ENCODE assay signal across 34 cellular contexts in the genomic region with DNA sequence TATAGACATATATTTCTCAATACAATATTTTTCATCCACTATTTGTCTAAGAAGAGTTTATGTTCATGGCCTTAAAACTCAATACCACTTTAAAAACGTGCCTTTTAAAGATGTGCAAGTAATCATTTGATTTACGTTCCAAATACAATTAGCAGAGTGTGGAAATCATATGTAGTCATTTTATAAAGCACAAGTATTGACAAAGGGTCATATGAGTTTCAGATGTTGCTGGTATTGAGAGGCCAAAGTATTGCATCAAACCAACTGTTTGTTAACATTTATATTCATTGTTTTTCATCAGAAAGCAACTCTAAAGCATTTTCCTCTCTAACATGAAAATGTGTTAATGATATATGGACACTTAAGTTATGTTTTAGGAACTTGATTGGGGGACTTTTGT. TPM values are rescaled to one million over a fixed set of nuclear protein-coding genes. Genes with fewer than 3 reads are reported as not detected.
"Had no signal": no experiment of that assay in that cellular context is flagged by ENCODE, and none has a peak within 500 bp of the region (broad histone marks: within the 10 kb centered on the region; RNA-seq: fewer than 3 reads in every experiment).

No MANE protein-coding gene starts in this region.

- H3K4me3 ChIP-seq: adrenal gland, body of pancreas, breast epithelium had no signal

- DNase-seq: activated B cell treated with CpG ODN at 0.5 μM for 24 hours; activated CD4-positive, alpha-beta memory T cell treated with anti-CD3 and anti-CD28 coated beads for 36 hours; activated CD4-positive, alpha-beta T cell treated with anti-CD3 and anti-CD28 coated beads for 4 hours; activated CD4-positive, alpha-beta T cell treated with anti-CD3 and anti-CD28 coated beads, Interleukin-2, amount 10 ng/mL, durations not matched to agents 24 days and 14 days; activated CD4-positive, alpha-beta T cell treated with anti-CD3 and anti-CD28 coated beads, Interleukin-2, amount 50 U/mL, for 1 hour; activated CD4-positive, alpha-beta T cell treated with anti-CD3 and anti-CD28 coated beads, Interleukin-2, amount 50 U/mL, for 4 hours; activated CD4-positive, CD25-positive, alpha-beta regulatory T cell treated with anti-CD3 and anti-CD28 coated beads, Interleukin-2, amount 50 U/mL, for 72 hours; activated CD8-positive, alpha-beta memory T cell treated with anti-CD3 and anti-CD28 coated beads, Interleukin-2, amount 50 U/mL, for 4 hours; activated CD8-positive, alpha-beta T cell treated with anti-CD3 and anti-CD28 coated beads for 36 hours; activated effector memory CD4-positive, alpha-beta T cell treated with Interleukin-2 at 50 U/mL for 16 hours; activated gamma-delta T cell; activated naive CD4-positive, alpha-beta T cell treated with anti-CD3 and anti-CD28 coated beads, Interleukin-2, amount 10 ng/mL, durations not matched to agents 7 days and 5 days; activated naive CD4-positive, alpha-beta T cell treated with Interleukin-2 at 50 U/mL for 16 hours; activated naive CD8-positive, alpha-beta T cell treated with anti-CD3 and anti-CD28 coated beads, Interleukin-2, amount 10 ng/mL, durations not matched to agents 7 days and 5 days; activated naive CD8-positive, alpha-beta T cell treated with anti-CD3 and anti-CD28 coated beads, Interleukin-2, amount 50 U/mL, for 24 hours; activated T-cell treated with anti-CD3 and anti-CD28 coated beads for 4 hours; activated T-cell treated with anti-CD3 and anti-CD28 coated beads, Interleukin-2, amount 50 U/mL, for 1 hour; activated T-cell treated with anti-CD3 and anti-CD28 coated beads, Interleukin-2, amount 50 U/mL, for 4 hours; adrenal gland; amniotic stem cell; aorta; body of pancreas; brain microvascular endothelial cell; central memory CD4-positive, alpha-beta T cell; T-helper 1 cell; T-helper 2 cell; T-helper 9 cell had no signal

- H3K9me3 ChIP-seq: adrenal gland, body of pancreas, breast epithelium had no signal

- H3K4me1 ChIP-seq: adrenal gland, body of pancreas, breast epithelium had no signal

- H3K27ac ChIP-seq: adrenal gland, body of pancreas, brain microvascular endothelial cell, breast epithelium, VCaP had no signal

- H3K36me3 ChIP-seq: adrenal gland, brain microvascular endothelial cell, breast epithelium had no signal

- H3K27me3 ChIP-seq: adrenal gland, body of pancreas, brain microvascular endothelial cell, breast epithelium had no signal

RNA-seq across cellular contexts. Expression of a gene that starts 11.4 kb away (rescaled TPM):
- total RNA-seq: activated B cell treated with CpG ODN at 0.5 μM for 24 hours; activated CD4-positive, alpha-beta memory T cell treated with anti-CD3 and anti-CD28 coated beads for 36 hours; activated CD4-positive, alpha-beta T cell treated with anti-CD3 and anti-CD28 coated beads, Interleukin-2, amount 10 ng/mL, durations not matched to agents 24 days and 14 days; activated CD8-positive, alpha-beta memory T cell treated with anti-CD3 and anti-CD28 coated beads for 36 hours; activated CD8-positive, alpha-beta T cell treated with anti-CD3 and anti-CD28 coated beads for 36 hours; activated naive CD8-positive, alpha-beta T cell treated with anti-CD3 and anti-CD28 coated beads, Interleukin-2, amount 10 ng/mL, durations not matched to agents 7 days and 5 days; activated T-cell treated with anti-CD3 and anti-CD28 coated beads, Interleukin-2, amount 50 U/mL, for 4 hours; activated T-helper 2 cell treated with anti-CD3 and anti-CD28 coated beads, Interferon-gamma antibody, Interleukin-2, Interleukin-4, amounts not matched to agents 10 μg/mL and 5 μg/mL and 100 μg/mL, durations not matched to agents 14 hours and 24 hours and 36 hours; adrenal gland; aorta; astrocyte; body of pancreas; breast epithelium; cardiac septum; cerebellum had no signal

RNA-seq across cellular contexts. Expression of a gene that starts 36.2 kb away (rescaled TPM):
- total RNA-seq: activated B cell treated with CpG ODN at 0.5 μM for 24 hours; activated CD4-positive, alpha-beta memory T cell treated with anti-CD3 and anti-CD28 coated beads for 36 hours; activated CD4-positive, alpha-beta T cell treated with anti-CD3 and anti-CD28 coated beads, Interleukin-2, amount 10 ng/mL, durations not matched to agents 24 days and 14 days; activated CD8-positive, alpha-beta memory T cell treated with anti-CD3 and anti-CD28 coated beads for 36 hours; activated CD8-positive, alpha-beta T cell treated with anti-CD3 and anti-CD28 coated beads for 36 hours; activated naive CD8-positive, alpha-beta T cell treated with anti-CD3 and anti-CD28 coated beads, Interleukin-2, amount 10 ng/mL, durations not matched to agents 7 days and 5 days; activated T-cell treated with anti-CD3 and anti-CD28 coated beads, Interleukin-2, amount 50 U/mL, for 4 hours; activated T-helper 2 cell treated with anti-CD3 and anti-CD28 coated beads, Interferon-gamma antibody, Interleukin-2, Interleukin-4, amounts not matched to agents 10 μg/mL and 5 μg/mL and 100 μg/mL, durations not matched to agents 14 hours and 24 hours and 36 hours; cardiac septum; cerebellum had no signal
